In genomic region chr9:88307136-88307535, GRCh38 we compare ENCODE assay signal across 21 cellular contexts.
"Had no signal": no experiment of that assay in that cellular context is flagged by ENCODE, and none has a peak within 500 bp of the region (broad histone marks: within the 10 kb centered on the region; RNA-seq: fewer than 3 reads in every experiment).

No MANE protein-coding gene starts in this region.

- ATAC-seq: activated CD8-positive, alpha-beta T cell treated with anti-CD3 and anti-CD28 coated beads for 36 hours; body of pancreas; gastroesophageal sphincter; left colon; lower lobe of right lung; naive thymus-derived CD4-positive, alpha-beta T cell had no signal

- H3K36me3 ChIP-seq: cardiac muscle cell, gastroesophageal sphincter, lower lobe of right lung, neural progenitor cell, thyroid gland had no signal

- H3K4me3 ChIP-seq: body of pancreas, cardiac muscle cell, gastroesophageal sphincter, lower lobe of right lung, neural progenitor cell, thyroid gland had no signal

- H3K27ac ChIP-seq: body of pancreas, cardiac muscle cell, epithelial cell of prostate, gastroesophageal sphincter, lower lobe of right lung, neural progenitor cell, thyroid gland had no signal

- H3K4me1 ChIP-seq: body of pancreas, gastroesophageal sphincter, lower lobe of right lung, neural progenitor cell, thyroid gland had no signal

- H3K36me3 Mint-ChIP-seq: neural progenitor cell had no signal

- H3K4me3 Mint-ChIP-seq: activated CD8-positive, alpha-beta T cell treated with anti-CD3 and anti-CD28 coated beads for 36 hours; naive thymus-derived CD4-positive, alpha-beta T cell; neural progenitor cell; stimulated activated naive CD8-positive, alpha-beta T cell treated with anti-CD3 and anti-CD28 coated beads, Interleukin-15, Interleukin-2, amounts not matched to agents 100 ng/mL and 50 ng/mL, for 24 hours had no signal

- H3K27ac Mint-ChIP-seq: activated CD8-positive, alpha-beta T cell treated with anti-CD3 and anti-CD28 coated beads for 36 hours; neural progenitor cell; stimulated activated naive CD8-positive, alpha-beta T cell treated with anti-CD3 and anti-CD28 coated beads, Interleukin-15, Interleukin-2, amounts not matched to agents 100 ng/mL and 50 ng/mL, for 24 hours had no signal

- DNase-seq: activated CD4-positive, alpha-beta T cell treated with anti-CD3 and anti-CD28 coated beads for 4 hours; activated CD4-positive, CD25-positive, alpha-beta regulatory T cell; activated CD8-positive, alpha-beta T cell treated with anti-CD3 and anti-CD28 coated beads for 36 hours; activated naive CD4-positive, alpha-beta T cell treated with Interleukin-2 at 50 U/mL for 16 hours; activated T-cell treated with anti-CD3 and anti-CD28 coated beads, Interleukin-2, amount 50 U/mL, for 1 hour; anterior cingulate cortex; body of pancreas; islet precursor cell; left colon; lower lobe of right lung; naive thymus-derived CD4-positive, alpha-beta T cell; posterior cingulate gyrus; stimulated activated CD4-positive, alpha-beta T cell treated with anti-CD3 and anti-CD28 coated beads, Interleukin-4, amount 100 ng/mL, for 4 hours; substantia nigra; T-helper 1 cell; thyroid gland had no signal

- H3K27me3 ChIP-seq: body of pancreas, cardiac muscle cell, gastroesophageal sphincter, neural progenitor cell, thyroid gland had no signal

- H3K9me3 ChIP-seq: body of pancreas, gastroesophageal sphincter, lower lobe of right lung, thyroid gland had no signal

- H3K9me3 Mint-ChIP-seq: activated CD8-positive, alpha-beta T cell treated with anti-CD3 and anti-CD28 coated beads for 36 hours; neural progenitor cell; stimulated activated naive CD8-positive, alpha-beta T cell treated with anti-CD3 and anti-CD28 coated beads, Interleukin-15, Interleukin-2, amounts not matched to agents 100 ng/mL and 50 ng/mL, for 24 hours had no signal

- H3K27me3 Mint-ChIP-seq: naive thymus-derived CD4-positive, alpha-beta T cell; stimulated activated naive CD8-positive, alpha-beta T cell treated with anti-CD3 and anti-CD28 coated beads, Interleukin-15, Interleukin-2, amounts not matched to agents 100 ng/mL and 50 ng/mL, for 24 hours had no signal
